Comparison of ENCODE assay signal across 23 cellular contexts in the genomic region with DNA sequence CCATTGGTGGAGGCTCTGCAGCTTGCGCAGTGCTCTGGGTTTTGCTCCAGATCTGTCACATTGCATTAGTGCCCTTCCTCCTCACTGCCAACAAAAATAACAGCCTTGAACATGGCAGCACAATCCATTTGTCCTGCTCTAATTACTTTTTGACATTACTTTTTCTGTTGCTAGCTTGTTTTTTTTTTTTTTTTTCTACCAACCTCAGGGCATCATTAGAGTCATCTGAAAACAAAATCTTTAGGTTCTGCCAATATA.
"Had no signal": no experiment of that assay in that cellular context is flagged by ENCODE, and none has a peak within 500 bp of the region (broad histone marks: within the 10 kb centered on the region; RNA-seq: fewer than 3 reads in every experiment).

No MANE protein-coding gene starts in this region.

- H3K4me1 Mint-ChIP-seq: activated T-helper 17 cell treated with anti-CD3 and anti-CD28 coated beads, Interleukin-2, amount 50 U/mL, for 72 hours; stimulated activated naive B cell treated with anti-CD40 and anti-IgM and Interleukin-4, amounts not matched to agents 10 μg/mL and 1 μg/mL and 100 μg/mL, for 72 hours had no signal

- DNase-seq: activated CD4-positive, alpha-beta memory T cell treated with anti-CD3 and anti-CD28 coated beads for 36 hours; activated CD4-positive, alpha-beta T cell treated with anti-CD3 and anti-CD28 coated beads, Interleukin-2, amount 10 ng/mL, durations not matched to agents 24 days and 14 days; activated CD4-positive, CD25-positive, alpha-beta regulatory T cell treated with anti-CD3 and anti-CD28 coated beads, Interleukin-2, amount 50 U/mL, for 72 hours; activated CD8-positive, alpha-beta memory T cell treated with anti-CD3 and anti-CD28 coated beads, Interleukin-2, amount 50 U/mL, for 4 hours; activated T-cell treated with anti-CD3 and anti-CD28 coated beads, Interleukin-2, amount 50 U/mL, for 1 hour; anterior cingulate cortex; cortex of kidney; foreskin keratinocyte; islet precursor cell; mammary epithelial cell; pancreas; psoas muscle; right cardiac atrium; stimulated activated CD4-positive, alpha-beta T cell treated with anti-CD3 and anti-CD28 coated beads, Interleukin-15, amount 100 ng/mL, for 24 hours; stimulated activated CD4-positive, alpha-beta T cell treated with anti-CD3 and anti-CD28 coated beads, Interleukin-2, amount 100 ng/mL, for 24 hours; stimulated activated naive B cell treated with anti-CD40 and anti-IgM and Interleukin-4, amounts not matched to agents 10 μg/mL and 1 μg/mL and 100 μg/mL, for 72 hours; stomach; T-helper 9 cell; thyroid gland; upper lobe of left lung had no signal

- H3K27me3 Mint-ChIP-seq: activated CD4-positive, alpha-beta memory T cell treated with anti-CD3 and anti-CD28 coated beads for 36 hours; stimulated activated naive B cell treated with anti-CD40 and anti-IgM and Interleukin-4, amounts not matched to agents 10 μg/mL and 1 μg/mL and 100 μg/mL, for 72 hours had no signal

- ATAC-seq: activated naive CD4-positive, alpha-beta T cell treated with anti-CD3 and anti-CD28 coated beads, Interleukin-2, amount 50 U/mL, for 72 hours; activated T-helper 17 cell treated with anti-CD3 and anti-CD28 coated beads, Interleukin-2, amount 50 U/mL, for 72 hours; foreskin keratinocyte; pancreas; psoas muscle; right cardiac atrium; stimulated activated naive B cell treated with anti-CD40 and anti-IgM and Interleukin-4, amounts not matched to agents 10 μg/mL and 1 μg/mL and 100 μg/mL, for 72 hours had no signal

- H3K27ac Mint-ChIP-seq: activated CD4-positive, alpha-beta memory T cell treated with anti-CD3 and anti-CD28 coated beads for 36 hours; activated CD4-positive, alpha-beta T cell treated with anti-CD3 and anti-CD28 coated beads, Interleukin-2, amount 10 ng/mL, durations not matched to agents 24 days and 14 days; activated naive CD4-positive, alpha-beta T cell treated with anti-CD3 and anti-CD28 coated beads, Interleukin-2, amount 50 U/mL, for 72 hours; activated T-helper 17 cell treated with anti-CD3 and anti-CD28 coated beads, Interleukin-2, amount 50 U/mL, for 72 hours; stimulated activated naive B cell treated with anti-CD40 and anti-IgM and Interleukin-4, amounts not matched to agents 10 μg/mL and 1 μg/mL and 100 μg/mL, for 72 hours; T-helper 1 cell treated with Interleukin-12 subunit alpha and Interleukin-12 subunit beta and Interleukin-4 antibody, amounts not matched to agents 30 μg/mL and 1 μg/mL, for 36 hours had no signal

- H3K4me3 Mint-ChIP-seq: activated CD4-positive, alpha-beta memory T cell treated with anti-CD3 and anti-CD28 coated beads for 36 hours; activated CD4-positive, alpha-beta T cell treated with anti-CD3 and anti-CD28 coated beads, Interleukin-2, amount 10 ng/mL, durations not matched to agents 24 days and 14 days; activated T-helper 17 cell treated with anti-CD3 and anti-CD28 coated beads, Interleukin-2, amount 50 U/mL, for 72 hours; stimulated activated naive B cell treated with anti-CD40 and anti-IgM and Interleukin-4, amounts not matched to agents 10 μg/mL and 1 μg/mL and 100 μg/mL, for 72 hours; T-helper 1 cell treated with Interleukin-12 subunit alpha and Interleukin-12 subunit beta and Interleukin-4 antibody, amounts not matched to agents 30 μg/mL and 1 μg/mL, for 36 hours had no signal

- H3K9me3 Mint-ChIP-seq: activated CD4-positive, alpha-beta memory T cell treated with anti-CD3 and anti-CD28 coated beads for 36 hours; activated CD4-positive, alpha-beta T cell treated with anti-CD3 and anti-CD28 coated beads, Interleukin-2, amount 10 ng/mL, durations not matched to agents 24 days and 14 days; activated naive CD4-positive, alpha-beta T cell treated with anti-CD3 and anti-CD28 coated beads, Interleukin-2, amount 50 U/mL, for 72 hours; activated T-helper 17 cell treated with anti-CD3 and anti-CD28 coated beads, Interleukin-2, amount 50 U/mL, for 72 hours; stimulated activated naive B cell treated with anti-CD40 and anti-IgM and Interleukin-4, amounts not matched to agents 10 μg/mL and 1 μg/mL and 100 μg/mL, for 72 hours; T-helper 1 cell treated with Interleukin-12 subunit alpha and Interleukin-12 subunit beta and Interleukin-4 antibody, amounts not matched to agents 30 μg/mL and 1 μg/mL, for 36 hours had no signal

- H3K36me3 Mint-ChIP-seq: activated CD4-positive, alpha-beta memory T cell treated with anti-CD3 and anti-CD28 coated beads for 36 hours; activated naive CD4-positive, alpha-beta T cell treated with anti-CD3 and anti-CD28 coated beads, Interleukin-2, amount 50 U/mL, for 72 hours; stimulated activated naive B cell treated with anti-CD40 and anti-IgM and Interleukin-4, amounts not matched to agents 10 μg/mL and 1 μg/mL and 100 μg/mL, for 72 hours had no signal
